In genomic region chr4:84938316-84938715, GRCh38 we compare ENCODE assay signal across 11 cellular contexts. TPM values are rescaled to one million over a fixed set of nuclear protein-coding genes. Genes with fewer than 3 reads are reported as not detected.
A peak's percentile ranks its signal among the peaks of the same experiment; 100 is the strongest.
DNase-seq lines count a peak whose midpoint lies in the region; ATAC-seq, FAIRE-seq and TF ChIP-seq lines count a peak whose summit lies in the region.
"Had no signal": no experiment of that assay in that cellular context is flagged by ENCODE, and none has a peak within 500 bp of the region (broad histone marks: within the 10 kb centered on the region; RNA-seq: fewer than 3 reads in every experiment).

No MANE protein-coding gene starts in this region.

- WGBS in heart right ventricle, 2 donors, result 4 to 6% methylated on average over 2 of the region's 2 CpGs

- peak overlapping the region; percentile 64 for H3K4me3 Mint-ChIP-seq in HFFc6

- peak overlapping the region in 8 of 10 donors; percentile 16 to 74 (median 62) for H3K27ac ChIP-seq in heart right ventricle
- peak overlapping the region; percentile 31 for H3K27ac ChIP-seq in skeletal muscle tissue (ENCODE audit: low read depth, low read length)

- H3K9ac ChIP-seq in skeletal muscle tissue (ENCODE audit: low read depth in 1 of 3, low read length in 3 of 3), result no peak overlapping the region

- intact Hi-C loops in heart right ventricle (cut with DNase I), result no loop called here

- DNase-seq in HFFc6 (peak; percentile 69), bronchial epithelial cell (ENCODE audit: low read depth) (peak; percentile 57), heart right ventricle (peak in 1 of 2 donors; percentile 18), T-helper 9 cell (no peak), HuH-7 (ENCODE audit: low spot score) (no peak), DMS53 treated with DMSO at 0.1 percent for 48 hours (lab: John Stamatoyannopoulos, UW; ENCODE audit: unreplicated experiment) (no peak)
- DNase-seq: DMS 273 treated with DMSO at 0.1 percent for 48 hours; effector memory CD4-positive, alpha-beta T cell; NCI-H1092 had no signal

- H3K4me1 ChIP-seq in heart right ventricle, result peaks cover 6 to 51% (median 35%) of the 10 kb centered on the region in 9 donors
- peaks cover 9 to 19% (median 14%) of the 10 kb centered on the region in 3 donors for H3K4me1 ChIP-seq in skeletal muscle tissue (ENCODE audit: control insufficient read depth in 3 of 3, insufficient read depth in 3 of 3, low read length in 3 of 3)

- no peaks in the 10 kb centered on the region for H3K27me3 Mint-ChIP-seq in HFFc6 (ENCODE audit: insufficient read depth)

- no peaks in the 10 kb centered on the region for H3K27me3 ChIP-seq in bronchial epithelial cell (ENCODE audit: control insufficient read depth, insufficient read depth, low read length)
- H3K27me3 ChIP-seq in heart right ventricle, result no peaks in the 10 kb centered on the region
- H3K27me3 ChIP-seq in skeletal muscle tissue (ENCODE audit: control insufficient read depth in 3 of 3, insufficient read depth in 3 of 3, low read length in 3 of 3), result no peaks in the 10 kb centered on the region

- H3K4me1 Mint-ChIP-seq in HFFc6 (ENCODE audit: low read depth), result peaks cover 61% of the 10 kb centered on the region

- H3K9me3 Mint-ChIP-seq in HFFc6, result peaks cover 31% of the 10 kb centered on the region

- FAIRE-seq in bronchial epithelial cell (lab: Jason Lieb, UNC), result no peak

- peak overlapping the region; percentile 72 for H3K27ac Mint-ChIP-seq in HFFc6

- H3K9me3 ChIP-seq in heart right ventricle, result peaks cover 0 to 33% (median 15%) of the 10 kb centered on the region in 11 donors
- H3K9me3 ChIP-seq in skeletal muscle tissue (ENCODE audit: control insufficient read depth in 3 of 3, low read length in 3 of 3), result peaks cover 0 to 5% (median 0%) of the 10 kb centered on the region in 3 donors

- H3K36me3 Mint-ChIP-seq in HFFc6 (ENCODE audit: low read depth), result peaks cover 47% of the 10 kb centered on the region

- TF ChIP-seq CTCF in HFFc6 (IDR thresholded peaks at IDR 0.05) (no peak), bronchial epithelial cell (IDR thresholded peaks at IDR 0.05; ENCODE audit: insufficient read depth, low read length, severe bottlenecking) (no peak), heart right ventricle (IDR thresholded peaks at IDR 0.05) (no peak)

- ATAC-seq in heart right ventricle (peak in 7 of 8 donors; percentile 65 to 92 (median 85)), HG02642 (IDR thresholded peaks at IDR 0.05; ENCODE audit: poor library complexity, unreplicated experiment) (no peak)

- H3K36me3 ChIP-seq in bronchial epithelial cell (ENCODE audit: control insufficient read depth, insufficient read depth, low read length) (no peaks in the 10 kb centered on the region), heart right ventricle (peaks cover 0 to 14% (median 0%) of the 10 kb centered on the region in 9 donors), skeletal muscle tissue (ENCODE audit: control insufficient read depth in 3 of 3, insufficient read depth in 3 of 3, low read length in 3 of 3) (no peaks in the 10 kb centered on the region)

- H3K4me3 ChIP-seq in bronchial epithelial cell (ENCODE audit: low read depth, low read length), result no peak overlapping the region
- no peak overlapping the region for H3K4me3 ChIP-seq in heart right ventricle
- H3K4me3 ChIP-seq in skeletal muscle tissue (ENCODE audit: low read length in 3 of 3), result no peak overlapping the region

RNA-seq across cellular contexts. Expression of gene WDFY3, which starts 28.2 kb away (rescaled TPM):
- total RNA-seq in HFFc6 (2021; fragmentation: NEBNext Ultra II Directional; extraction: Animal tissue kit (Norgen Biotek cat#: 25700)), result 10 to 100 TPM; 39.1 to 52.6 (median 48.3) TPM
- 33.2 and 50.4 TPM in 2 replicates for total RNA-seq in bronchial epithelial cell
- total RNA-seq in heart right ventricle, result 10 to 100 TPM; 35.2 to 68.9 (median 53.0) TPM
- 1 to 10 TPM; 4.9 to 7.7 TPM for polyA plus RNA-seq in heart right ventricle
- 100 TPM for total RNA-seq in skeletal muscle tissue

Comparison
In these comparisons a context has a peak if more than half of its experiments do, and no peak if none do; other contexts are left out.
1. DNase-seq: peak in HFFc6 (single experiment) and bronchial epithelial cell (single experiment); none in T-helper 9 cell (single experiment), HuH-7 (single experiment) and DMS53 treated with DMSO at 0.1 percent for 48 hours (single experiment).